ENCODE assay signal across 12 cellular contexts in genomic region chr2:143171817-143172216, GRCh38. TPM values are rescaled to one million over a fixed set of nuclear protein-coding genes. Genes with fewer than 3 reads are reported as not detected.
DNase-seq lines count a peak whose midpoint lies in the region; ATAC-seq and TF ChIP-seq lines count a peak whose summit lies in the region.
"Had no signal": no experiment of that assay in that cellular context is flagged by ENCODE, and none has a peak within 500 bp of the region (broad histone marks: within the 10 kb centered on the region; RNA-seq: fewer than 3 reads in every experiment).

No MANE protein-coding gene starts in this region.

- no peak overlapping the region for H2AFZ ChIP-seq in H9 (ENCODE audit: low read length)

- H2BK20ac ChIP-seq in H9 (ENCODE audit: low read depth, low read length, poor library complexity, severe bottlenecking) = no peak overlapping the region

- DNase-seq in AG09319 (ENCODE audit: extremely low read depth, low read depth) = no peak
- DNase-seq in H9 = no peak
- peak; percentile 9 for DNase-seq in WERI-Rb-1
- no peak for DNase-seq in kidney epithelial cell (ENCODE audit: low read depth)
- DNase-seq in DMS153 (lab: John Stamatoyannopoulos, UW) = no peak
- no peak for DNase-seq in retina
- no peak for DNase-seq in T-helper 9 cell
- DNase-seq: head of caudate nucleus, NCI-H1048, pancreas had no signal

- no peak overlapping the region for H4K5ac ChIP-seq in H9 (ENCODE audit: insufficient read length, low read depth, low read length)

- ATAC-seq in GM18867 (IDR thresholded peaks at IDR 0.05; ENCODE audit: unreplicated experiment) = no peak
- ATAC-seq: pancreas had no signal

- no peaks in the 10 kb centered on the region for H4K20me1 ChIP-seq in H9 (ENCODE audit: control insufficient read depth, insufficient read depth, insufficient read length)

- no peaks in the 10 kb centered on the region for H3K79me1 ChIP-seq in H9 (ENCODE audit: insufficient read depth, low read depth, low read length, poor library complexity, severe bottlenecking)

- H3K9ac ChIP-seq in H9 (ENCODE audit: extremely low read depth, insufficient read length, low read length) = no peak overlapping the region

- no peaks in the 10 kb centered on the region for H3K4me1 ChIP-seq in H9 (ENCODE audit: insufficient read depth, low read length)
- H3K4me1 ChIP-seq: pancreas had no signal

- WGBS in H9 (ENCODE audit: extremely low coverage, insufficient read length, low lambda C conversion rate) = no CpG with 5 or more reads among the region's 2 CpGs

- H4K8ac ChIP-seq in H9 (replicated peaks; ENCODE audit: insufficient read length, low read depth, low read length) = no peak overlapping the region

- H3K14ac ChIP-seq in H9 (ENCODE audit: insufficient read depth, low read length) = no peak overlapping the region

- H3K4me1 Mint-ChIP-seq in H9 = peaks cover 13 to 19% of the 10 kb centered on the region in 2 experiments

- no peak overlapping the region for H2BK5ac ChIP-seq in H9 (ENCODE audit: insufficient read length, low read length)

- H3K9me3 ChIP-seq in H9 (ENCODE audit: control insufficient read depth, low read depth, low read length) = no peaks in the 10 kb centered on the region
- H3K9me3 ChIP-seq in WERI-Rb-1 (ENCODE audit: severe bottlenecking) = no peaks in the 10 kb centered on the region
- H3K9me3 ChIP-seq: pancreas had no signal

- H3K23me2 ChIP-seq in H9 (ENCODE audit: insufficient read length, low read depth, low read length, poor library complexity, severe bottlenecking) = no peaks in the 10 kb centered on the region

- H3K36me3 Mint-ChIP-seq in H9 (ENCODE audit: insufficient read depth in 1 of 3, low read depth in 3 of 3) = no peaks in the 10 kb centered on the region

- no peak overlapping the region for H3K4me3 Mint-ChIP-seq in H9
- H3K4me3 Mint-ChIP-seq: T-helper 1 cell treated with Interleukin-12 subunit alpha and Interleukin-12 subunit beta and Interleukin-4 antibody, amounts not matched to agents 30 μg/mL and 1 μg/mL, for 36 hours had no signal

- H3K4me2 ChIP-seq in H9 (ENCODE audit: insufficient read depth, insufficient read length, low read length) = no peak overlapping the region

- no peak overlapping the region for H3K27ac Mint-ChIP-seq in H9
- H3K27ac Mint-ChIP-seq: T-helper 1 cell treated with Interleukin-12 subunit alpha and Interleukin-12 subunit beta and Interleukin-4 antibody, amounts not matched to agents 30 μg/mL and 1 μg/mL, for 36 hours had no signal

- no peak overlapping the region for H3T11ph ChIP-seq in H9 (ENCODE audit: low read length)

- no peak overlapping the region for H2AK5ac ChIP-seq in H9 (ENCODE audit: insufficient read length, low read length)

- H3K27me3 Mint-ChIP-seq in H9 (ENCODE audit: low read depth) = no peaks in the 10 kb centered on the region

- H2BK15ac ChIP-seq in H9 (ENCODE audit: low read depth, low read length) = no peak overlapping the region

- H3K36me3 ChIP-seq in WERI-Rb-1 (no peaks in the 10 kb centered on the region), kidney epithelial cell (ENCODE audit: control insufficient read depth, insufficient read depth, low read length) (no peaks in the 10 kb centered on the region)
- H3K36me3 ChIP-seq: pancreas had no signal

- H3K9me3 Mint-ChIP-seq in H9 = no peaks in the 10 kb centered on the region
- H3K9me3 Mint-ChIP-seq: T-helper 1 cell treated with Interleukin-12 subunit alpha and Interleukin-12 subunit beta and Interleukin-4 antibody, amounts not matched to agents 30 μg/mL and 1 μg/mL, for 36 hours had no signal

- H3K79me2 ChIP-seq in H9 (ENCODE audit: insufficient read depth, low read length) = no peaks in the 10 kb centered on the region

- H3K56ac ChIP-seq in H9 (ENCODE audit: insufficient read length, low read depth, low read length) = no peak overlapping the region

- H3K4me3 ChIP-seq in WERI-Rb-1 (ENCODE audit: low read depth, low read length) (no peak overlapping the region), kidney epithelial cell (ENCODE audit: low read depth, low read length) (no peak overlapping the region)
- H3K4me3 ChIP-seq: pancreas had no signal

- H2BK120ac ChIP-seq in H9 (ENCODE audit: low read depth, low read length, poor library complexity, severe bottlenecking) = no peak overlapping the region

- TF ChIP-seq CTCF in AG09319 (IDR thresholded peaks at IDR 0.05; ENCODE audit: low read depth, low read length) = peak; percentile 33
- TF ChIP-seq CTCF in H9 (conservative IDR thresholded peaks at IDR 0.05) = peak; percentile 66
- TF ChIP-seq CTCF in WERI-Rb-1 (IDR thresholded peaks at IDR 0.05; ENCODE audit: low read depth, low read length) = peak; percentile 47; the same call in 1 of the 2 replicates
- TF ChIP-seq CTCF in kidney epithelial cell (IDR thresholded peaks at IDR 0.05; ENCODE audit: insufficient read depth, low read length, poor library complexity, severe bottlenecking) = peak; percentile 42

- no peak overlapping the region for H4K91ac ChIP-seq in H9 (ENCODE audit: insufficient read length, low read depth, low read length)

- no peak overlapping the region for H2BK12ac ChIP-seq in H9 (ENCODE audit: insufficient read length, low read depth, low read length)

- H3K27ac ChIP-seq in H9 (ENCODE audit: insufficient read length, low read depth, low read length) = no peak overlapping the region
- H3K27ac ChIP-seq in WERI-Rb-1 = no peak overlapping the region
- H3K27ac ChIP-seq: pancreas had no signal

- no peak overlapping the region for H3K23ac ChIP-seq in H9 (ENCODE audit: insufficient read length, low read depth, low read length)

- no peak overlapping the region for H3K4ac ChIP-seq in H9 (ENCODE audit: low read depth, low read length)

- no peaks in the 10 kb centered on the region for H3K27me3 ChIP-seq in H9 (ENCODE audit: insufficient read depth, low read length)
- H3K27me3 ChIP-seq in WERI-Rb-1 (ENCODE audit: insufficient read depth, low read depth, severe bottlenecking) = no peaks in the 10 kb centered on the region
- H3K27me3 ChIP-seq in kidney epithelial cell (ENCODE audit: control insufficient read depth, insufficient read depth, low read length) = no peaks in the 10 kb centered on the region
- H3K27me3 ChIP-seq: pancreas had no signal

- H3K18ac ChIP-seq in H9 (ENCODE audit: insufficient read length, low read depth, low read length) = no peak overlapping the region

RNA-seq across cellular contexts. Expression of gene ARHGAP15, which starts 42.6 kb away (rescaled TPM):
- not detected in 2 replicates for total RNA-seq in H9 (2021)
- total RNA-seq in kidney epithelial cell = not detected in 2 replicates
